ENCODE assay signal across 8 cellular contexts in genomic region chr18:46917108-46917807, GRCh38. TPM values are rescaled to one million over a fixed set of nuclear protein-coding genes. Genes with fewer than 3 reads are reported as not detected.
A peak's percentile ranks its signal among the peaks of the same experiment; 100 is the strongest.
DNase-seq lines count a peak whose midpoint lies in the region; ATAC-seq and TF ChIP-seq lines count a peak whose summit lies in the region.

A gene with protein sequence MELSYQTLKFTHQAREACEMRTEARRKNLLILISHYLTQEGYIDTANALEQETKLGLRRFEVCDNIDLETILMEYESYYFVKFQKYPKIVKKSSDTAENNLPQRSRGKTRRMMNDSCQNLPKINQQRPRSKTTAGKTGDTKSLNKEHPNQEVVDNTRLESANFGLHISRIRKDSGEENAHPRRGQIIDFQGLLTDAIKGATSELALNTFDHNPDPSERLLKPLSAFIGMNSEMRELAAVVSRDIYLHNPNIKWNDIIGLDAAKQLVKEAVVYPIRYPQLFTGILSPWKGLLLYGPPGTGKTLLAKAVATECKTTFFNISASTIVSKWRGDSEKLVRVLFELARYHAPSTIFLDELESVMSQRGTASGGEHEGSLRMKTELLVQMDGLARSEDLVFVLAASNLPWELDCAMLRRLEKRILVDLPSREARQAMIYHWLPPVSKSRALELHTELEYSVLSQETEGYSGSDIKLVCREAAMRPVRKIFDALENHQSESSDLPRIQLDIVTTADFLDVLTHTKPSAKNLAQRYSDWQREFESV (plus strand): TSS chr18:46917602. CDS start chr18:46946873, 29,271 bp downstream.
A gene with protein sequence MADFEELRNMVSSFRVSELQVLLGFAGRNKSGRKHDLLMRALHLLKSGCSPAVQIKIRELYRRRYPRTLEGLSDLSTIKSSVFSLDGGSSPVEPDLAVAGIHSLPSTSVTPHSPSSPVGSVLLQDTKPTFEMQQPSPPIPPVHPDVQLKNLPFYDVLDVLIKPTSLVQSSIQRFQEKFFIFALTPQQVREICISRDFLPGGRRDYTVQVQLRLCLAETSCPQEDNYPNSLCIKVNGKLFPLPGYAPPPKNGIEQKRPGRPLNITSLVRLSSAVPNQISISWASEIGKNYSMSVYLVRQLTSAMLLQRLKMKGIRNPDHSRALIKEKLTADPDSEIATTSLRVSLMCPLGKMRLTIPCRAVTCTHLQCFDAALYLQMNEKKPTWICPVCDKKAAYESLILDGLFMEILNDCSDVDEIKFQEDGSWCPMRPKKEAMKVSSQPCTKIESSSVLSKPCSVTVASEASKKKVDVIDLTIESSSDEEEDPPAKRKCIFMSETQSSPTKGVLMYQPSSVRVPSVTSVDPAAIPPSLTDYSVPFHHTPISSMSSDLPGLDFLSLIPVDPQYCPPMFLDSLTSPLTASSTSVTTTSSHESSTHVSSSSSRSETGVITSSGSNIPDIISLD (minus strand): TSS chr18:46917507. CDS start chr18:46917345, 162 bp downstream.

- peak within 1 kb of the TSS; percentile 78 to 80 for H3K27ac ChIP-seq in left lung

- H3K36me3 ChIP-seq in left lung, result no peaks in the 10 kb centered on the region

- H3K36me3 Mint-ChIP-seq in activated CD4-positive, alpha-beta T cell treated with anti-CD3 and anti-CD28 coated beads, Interleukin-2, amount 10 ng/mL, durations not matched to agents 24 days and 14 days (ENCODE audit: low read depth), result peaks cover 1% of the 10 kb centered on the region

- DNase-seq in AG10803 (ENCODE audit: low read depth), result peak; percentile 65
- DNase-seq in NCI-H345 (lab: John Stamatoyannopoulos, UW), result peak; percentile 87
- peak; percentile 93 for DNase-seq in activated CD4-positive, alpha-beta T cell treated with anti-CD3 and anti-CD28 coated beads, Interleukin-2, amount 10 ng/mL, durations not matched to agents 24 days and 14 days
- peak; percentile 73 for DNase-seq in cortex of kidney (lab: John Stamatoyannopoulos, UW)
- peak; percentile 81 to 93 for DNase-seq in left lung
- peak; percentile 65 for DNase-seq in stimulated activated CD4-positive, alpha-beta T cell treated with anti-CD3 and anti-CD28 coated beads, Interleukin-2, amount 100 ng/mL, for 4 hours (ENCODE audit: low read depth)

- peaks cover 42% of the 10 kb centered on the region for H3K4me1 Mint-ChIP-seq in activated CD4-positive, alpha-beta T cell treated with anti-CD3 and anti-CD28 coated beads, Interleukin-2, amount 10 ng/mL, durations not matched to agents 24 days and 14 days

- intact Hi-C loops in activated CD4-positive, alpha-beta T cell treated with anti-CD3 and anti-CD28 coated beads, Interleukin-2, amount 10 ng/mL, durations not matched to agents 24 days and 14 days (cut with micrococcal nuclease), result loop anchor here (2.0 to 10.0 kb wide), 6 partner anchors 26 to 1014 kb away; partner anchors contain the start of genes SMAD2 and ST8SIA5
- intact Hi-C loops in left lung (cut with DNase I), result no loop called here

- ATAC-seq in GM18907 (IDR thresholded peaks at IDR 0.05; ENCODE audit: unreplicated experiment), result peak; percentile 92
- peak; percentile 81 for ATAC-seq in HG03135 (IDR thresholded peaks at IDR 0.05; ENCODE audit: unreplicated experiment)
- ATAC-seq in left lung, result peak; percentile 96

- H3K4me3 ChIP-seq in AG10803 (ENCODE audit: low read length), result peak within 1 kb of the TSS; percentile 82
- peak within 1 kb of the TSS; percentile 61 to 64 for H3K4me3 ChIP-seq in left lung

- no peaks in the 10 kb centered on the region for H3K9me3 ChIP-seq in left lung

- TF ChIP-seq CTCF in AG10803 (conservative IDR thresholded peaks at IDR 0.05; ENCODE audit: low read length) (no peak), left lung (IDR thresholded peaks at IDR 0.05) (no peak)

- peaks cover 13% of the 10 kb centered on the region for H3K27me3 Mint-ChIP-seq in activated CD4-positive, alpha-beta T cell treated with anti-CD3 and anti-CD28 coated beads, Interleukin-2, amount 10 ng/mL, durations not matched to agents 24 days and 14 days

- H3K27me3 ChIP-seq in left lung, result no peaks in the 10 kb centered on the region

- peaks cover 13 to 22% of the 10 kb centered on the region in 2 donors for H3K4me1 ChIP-seq in left lung

- H3K9me3 Mint-ChIP-seq in activated CD4-positive, alpha-beta T cell treated with anti-CD3 and anti-CD28 coated beads, Interleukin-2, amount 10 ng/mL, durations not matched to agents 24 days and 14 days, result no peaks in the 10 kb centered on the region

- H3K4me3 Mint-ChIP-seq in activated CD4-positive, alpha-beta T cell treated with anti-CD3 and anti-CD28 coated beads, Interleukin-2, amount 10 ng/mL, durations not matched to agents 24 days and 14 days, result peak within 1 kb of the TSS; percentile 93

- peak within 1 kb of the TSS; percentile 90 for H3K27ac Mint-ChIP-seq in activated CD4-positive, alpha-beta T cell treated with anti-CD3 and anti-CD28 coated beads, Interleukin-2, amount 10 ng/mL, durations not matched to agents 24 days and 14 days

RNA-seq across cellular contexts. Expression of the first gene that starts in this region (rescaled TPM):
- total RNA-seq in activated CD4-positive, alpha-beta T cell treated with anti-CD3 and anti-CD28 coated beads, Interleukin-2, amount 10 ng/mL, durations not matched to agents 24 days and 14 days, result 0.40 TPM in 1 of 2 replicates, not detected in the other
- 1 to 10 TPM; 2.4 to 4.2 TPM for total RNA-seq in left lung

RNA-seq across cellular contexts. Expression of the second gene that starts in this region (rescaled TPM):
- total RNA-seq in activated CD4-positive, alpha-beta T cell treated with anti-CD3 and anti-CD28 coated beads, Interleukin-2, amount 10 ng/mL, durations not matched to agents 24 days and 14 days, result 33.9 and 39.3 TPM in 2 replicates
- total RNA-seq in left lung, result 10 to 100 TPM; 30.4 to 31.3 TPM

Comparison
In these comparisons a context has a peak if more than half of its experiments do, and no peak if none do; other contexts are left out.
1. Peak in every context shown above with its lines: DNase-seq, ATAC-seq, H3K4me3 ChIP-seq and H3K27ac ChIP-seq.